In the genomic region with DNA sequence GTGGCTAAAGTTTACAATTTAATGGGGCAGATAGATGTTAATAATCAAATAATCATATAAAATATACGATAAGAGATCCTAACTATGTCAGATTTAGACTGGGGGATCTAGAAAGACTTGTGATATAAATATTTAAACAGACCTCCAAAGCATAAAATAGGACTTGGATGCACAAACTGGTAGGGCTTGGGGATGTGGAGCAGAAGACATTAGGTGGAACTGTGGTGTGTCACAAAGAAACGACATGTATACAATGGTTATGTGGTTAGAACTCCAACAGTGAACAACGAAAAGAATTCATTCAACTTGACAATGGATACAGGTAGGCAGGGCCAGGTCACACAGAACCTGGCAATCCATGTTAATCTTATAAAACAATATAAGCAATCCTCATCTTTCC, we compare ENCODE assay signal across 7 cellular contexts.
A peak's percentile ranks its signal among the peaks of the same experiment; 100 is the strongest.
DNase-seq lines count a peak whose midpoint lies in the region; ATAC-seq, FAIRE-seq and TF ChIP-seq lines count a peak whose summit lies in the region.
"Not testable (repeated sequence)": the region's sequence is repeated elsewhere in the genome, so short reads cannot be mapped to it uniquely, and the experiment has no call there.

No MANE protein-coding gene starts in this region.

- H3K9ac ChIP-seq in Karpas-422 (ENCODE audit: low read length); astrocyte (ENCODE audit: low read length): not testable (repeated sequence)

- H4K20me1 ChIP-seq in Karpas-422 (ENCODE audit: insufficient read depth, low read depth, low read length) = peaks cover 46% of the 10 kb centered on the region
- peaks cover 90% of the 10 kb centered on the region for H4K20me1 ChIP-seq in astrocyte (ENCODE audit: insufficient read depth, low read length)

- peak overlapping the region; percentile 47 for H3K27ac Mint-ChIP-seq in activated CD8-positive, alpha-beta T cell treated with anti-CD3 and anti-CD28 coated beads for 36 hours
- H3K27ac Mint-ChIP-seq in astrocyte (ENCODE audit: unreplicated experiment) = peak overlapping the region; percentile 71
- peak overlapping the region in 8 of 10 donors; percentile 5 to 73 (median 52) for H3K27ac Mint-ChIP-seq in naive thymus-derived CD8-positive, alpha-beta T cell
- peak overlapping the region; percentile 69 for H3K27ac Mint-ChIP-seq in stimulated activated effector memory CD8-positive, alpha-beta T cell treated with anti-CD3 and anti-CD28 coated beads, Interleukin-12 subunit alpha, Interleukin-12 subunit beta, amount 100 ng/mL, for 72 hours

- H3K79me2 ChIP-seq in Karpas-422 (ENCODE audit: low read length) (peaks cover 100% of the 10 kb centered on the region), astrocyte (ENCODE audit: insufficient read depth, low read length) (peaks cover 89% of the 10 kb centered on the region)

- H3K4me3 Mint-ChIP-seq in activated CD8-positive, alpha-beta T cell treated with anti-CD3 and anti-CD28 coated beads for 36 hours; astrocyte (ENCODE audit: unreplicated experiment); stimulated activated effector memory CD8-positive, alpha-beta T cell treated with anti-CD3 and anti-CD28 coated beads, Interleukin-12 subunit alpha, Interleukin-12 subunit beta, amount 100 ng/mL, for 72 hours: not testable (repeated sequence)
- H3K4me3 Mint-ChIP-seq in naive thymus-derived CD8-positive, alpha-beta T cell = peak overlapping the region in 5 of 10 donors; percentile 23 to 78 (median 59)

- POLR2A ChIA-PET in activated CD8-positive, alpha-beta T cell treated with anti-CD3 and anti-CD28 coated beads for 36 hours (lab: Charles Lee) = interaction anchor here (1.3 kb wide), 1 partner anchor 33 kb away, joined by 3 read pairs; no protein-coding TSS in a partner anchor
- POLR2A ChIA-PET in naive thymus-derived CD8-positive, alpha-beta T cell (lab: Charles Lee) = not testable (repeated sequence)

- not testable (repeated sequence) for H3K4me3 ChIP-seq in Karpas-422 (ENCODE audit: low read length); astrocyte (ENCODE audit: insufficient read depth, low read depth, low read length); esophagus muscularis mucosa

- not testable (repeated sequence) for TF ChIP-seq POLR2A in GM12891 (IDR thresholded peaks at IDR 0.05; ENCODE audit: low read depth, low read length); esophagus muscularis mucosa (IDR thresholded peaks at IDR 0.05; ENCODE audit: low read depth)

- H3K27me3 ChIP-seq in Karpas-422 (ENCODE audit: low read length); astrocyte (ENCODE audit: insufficient read depth, low read length); esophagus muscularis mucosa: not testable (repeated sequence)

- intact Hi-C loops in activated CD8-positive, alpha-beta T cell treated with anti-CD3 and anti-CD28 coated beads for 36 hours (cut with micrococcal nuclease); esophagus muscularis mucosa (cut with DNase I): not testable (repeated sequence)

- not testable (repeated sequence) for H3K9me3 ChIP-seq in Karpas-422 (ENCODE audit: low read length); astrocyte (ENCODE audit: insufficient read depth, low read depth, low read length); esophagus muscularis mucosa

- CTCF ChIA-PET in activated CD8-positive, alpha-beta T cell treated with anti-CD3 and anti-CD28 coated beads for 36 hours (lab: Charles Lee) = interaction anchor here (0.7 kb wide), 1 partner anchor 12 kb away, joined by 3 read pairs; no protein-coding TSS in a partner anchor

- not testable (repeated sequence) for H3K4me2 ChIP-seq in Karpas-422 (ENCODE audit: low read depth, low read length, poor library complexity, severe bottlenecking); astrocyte (ENCODE audit: low read length)

- FAIRE-seq in GM12891 (lab: Jason Lieb, UNC) = peak; percentile 78
- not testable (repeated sequence) for FAIRE-seq in astrocyte (lab: Jason Lieb, UNC)

- not testable (repeated sequence) for DNase-seq in GM12891 (ENCODE audit: insufficient read length, low spot score); Karpas-422; activated CD8-positive, alpha-beta T cell treated with anti-CD3 and anti-CD28 coated beads for 36 hours; astrocyte (ENCODE audit: low read depth); esophagus muscularis mucosa (ENCODE audit: extremely low spot score); naive thymus-derived CD8-positive, alpha-beta T cell; stimulated activated effector memory CD8-positive, alpha-beta T cell treated with anti-CD3 and anti-CD28 coated beads, Interleukin-12 subunit alpha, Interleukin-12 subunit beta, amount 100 ng/mL, for 72 hours (ENCODE audit: low spot score in 2 of 2)

- H3K9me3 Mint-ChIP-seq in activated CD8-positive, alpha-beta T cell treated with anti-CD3 and anti-CD28 coated beads for 36 hours; astrocyte (ENCODE audit: unreplicated experiment); naive thymus-derived CD8-positive, alpha-beta T cell; stimulated activated effector memory CD8-positive, alpha-beta T cell treated with anti-CD3 and anti-CD28 coated beads, Interleukin-12 subunit alpha, Interleukin-12 subunit beta, amount 100 ng/mL, for 72 hours: not testable (repeated sequence)

- H3K36me3 Mint-ChIP-seq in activated CD8-positive, alpha-beta T cell treated with anti-CD3 and anti-CD28 coated beads for 36 hours (ENCODE audit: low read depth) = peaks cover 11% of the 10 kb centered on the region
- not testable (repeated sequence) for H3K36me3 Mint-ChIP-seq in astrocyte (ENCODE audit: low read depth, unreplicated experiment); naive thymus-derived CD8-positive, alpha-beta T cell; stimulated activated effector memory CD8-positive, alpha-beta T cell treated with anti-CD3 and anti-CD28 coated beads, Interleukin-12 subunit alpha, Interleukin-12 subunit beta, amount 100 ng/mL, for 72 hours

- not testable (repeated sequence) for H2AFZ ChIP-seq in Karpas-422 (ENCODE audit: low read length); astrocyte (ENCODE audit: low read depth, low read length)

- peaks cover 70% of the 10 kb centered on the region for H3K4me1 Mint-ChIP-seq in activated CD8-positive, alpha-beta T cell treated with anti-CD3 and anti-CD28 coated beads for 36 hours (ENCODE audit: low read depth)
- H3K4me1 Mint-ChIP-seq in astrocyte (ENCODE audit: low read depth, unreplicated experiment) = peaks cover 49% of the 10 kb centered on the region
- H3K4me1 Mint-ChIP-seq in naive thymus-derived CD8-positive, alpha-beta T cell = peaks cover 37 to 92% (median 80%) of the 10 kb centered on the region in 4 donors
- H3K4me1 Mint-ChIP-seq in stimulated activated effector memory CD8-positive, alpha-beta T cell treated with anti-CD3 and anti-CD28 coated beads, Interleukin-12 subunit alpha, Interleukin-12 subunit beta, amount 100 ng/mL, for 72 hours = peaks cover 65% of the 10 kb centered on the region

- not testable (repeated sequence) for TF ChIP-seq CTCF in activated CD8-positive, alpha-beta T cell treated with anti-CD3 and anti-CD28 coated beads for 36 hours (IDR thresholded peaks at IDR 0.05); astrocyte (IDR thresholded peaks at IDR 0.05; ENCODE audit: insufficient read depth, low read depth, low read length); esophagus muscularis mucosa (IDR thresholded peaks at IDR 0.05)

- H3K27ac ChIP-seq in Karpas-422 (ENCODE audit: low read length) = 0 out of 2 replicates have a peak overlapping the region, but pooled peaks have one; percentile 15
- H3K27ac ChIP-seq in astrocyte (ENCODE audit: low read depth, low read length) = not testable (repeated sequence)
- H3K27ac ChIP-seq in esophagus muscularis mucosa (replicated peaks in 1 of 4) = peak overlapping the region; percentile 16 to 75 (median 70)

- not testable (repeated sequence) for H3K36me3 ChIP-seq in Karpas-422 (ENCODE audit: insufficient read depth, low read length); astrocyte (ENCODE audit: insufficient read depth, low read length); esophagus muscularis mucosa

- H3K27me3 Mint-ChIP-seq in activated CD8-positive, alpha-beta T cell treated with anti-CD3 and anti-CD28 coated beads for 36 hours; astrocyte (ENCODE audit: low read depth, unreplicated experiment); naive thymus-derived CD8-positive, alpha-beta T cell: not testable (repeated sequence)

- H3K4me1 ChIP-seq in Karpas-422 (ENCODE audit: low read length) (peaks cover 22% of the 10 kb centered on the region), astrocyte (ENCODE audit: insufficient read depth, low read length) (peaks cover 15% of the 10 kb centered on the region), esophagus muscularis mucosa (peaks cover 39 to 87% (median 85%) of the 10 kb centered on the region in 4 donors)

- WGBS in esophagus muscularis mucosa = 68% methylated on average over 3 of the region's 3 CpGs

- TF ChIP-seq EP300 in esophagus muscularis mucosa (IDR thresholded peaks at IDR 0.05) = not testable (repeated sequence)

- H3K9me2 ChIP-seq in Karpas-422 (replicated peaks; ENCODE audit: insufficient read depth, low read length) = not testable (repeated sequence)

- not testable (repeated sequence) for ATAC-seq in activated CD8-positive, alpha-beta T cell treated with anti-CD3 and anti-CD28 coated beads for 36 hours; stimulated activated effector memory CD8-positive, alpha-beta T cell treated with anti-CD3 and anti-CD28 coated beads, Interleukin-12 subunit alpha, Interleukin-12 subunit beta, amount 100 ng/mL, for 72 hours
- peak in 1 of 2 donors; percentile 14 for ATAC-seq in naive thymus-derived CD8-positive, alpha-beta T cell
